In the genomic region with DNA sequence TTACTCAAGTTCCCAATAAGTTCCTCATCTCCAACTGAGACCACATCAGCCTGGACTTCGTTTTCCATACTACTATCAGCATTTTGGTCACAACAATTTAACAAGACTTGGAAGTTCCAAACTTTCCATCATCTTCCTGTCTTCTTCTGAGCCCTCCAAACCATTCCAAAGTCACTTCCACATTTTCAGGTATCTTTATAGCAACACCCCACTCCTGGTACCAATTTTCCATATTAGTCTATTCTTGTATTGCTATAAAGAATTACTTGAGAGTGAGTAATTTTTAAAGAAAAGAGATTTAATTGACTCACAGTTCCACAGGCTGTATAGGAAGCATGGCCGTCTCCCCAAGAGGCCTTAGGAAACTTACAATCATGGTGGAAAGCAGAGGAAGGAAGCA, we compare ENCODE assay signal across 6 cellular contexts.
"Had no signal": no experiment of that assay in that cellular context is flagged by ENCODE, and none has a peak within 500 bp of the region (broad histone marks: within the 10 kb centered on the region; RNA-seq: fewer than 3 reads in every experiment).

No MANE protein-coding gene starts in this region.

- FAIRE-seq: HTR-8/SVneo had no signal

- H3K4me1 ChIP-seq: HAP-1 had no signal

- ATAC-seq: HCT116 had no signal

- H3K4me3 ChIP-seq: GM23248, HAP-1 had no signal

- H3K36me3 ChIP-seq: HAP-1 had no signal

- H3K27ac ChIP-seq: GM23248 had no signal

- H2AFZ ChIP-seq: GM23248 had no signal

- H3K9ac ChIP-seq: GM23248 had no signal

- DNase-seq: GM23248, GOT3, H7 had no signal
